Comparison of ENCODE assay signal across 8 cellular contexts in genomic region chr6:125776107-125776826, GRCh38. TPM values are rescaled to one million over a fixed set of nuclear protein-coding genes. Genes with fewer than 3 reads are reported as not detected.
DNase-seq lines count a peak whose midpoint lies in the region; FAIRE-seq and TF ChIP-seq lines count a peak whose summit lies in the region.
"Not testable (repeated sequence)": the region's sequence is repeated elsewhere in the genome, so short reads cannot be mapped to it uniquely, and the experiment has no call there.
"Had no signal": no experiment of that assay in that cellular context is flagged by ENCODE, and none has a peak within 500 bp of the region (broad histone marks: within the 10 kb centered on the region; RNA-seq: fewer than 3 reads in every experiment).

No MANE protein-coding gene starts in this region.

- peak; percentile 38 for FAIRE-seq in HTR-8/SVneo (lab: Jason Lieb, UNC)

- H3K79me1 ChIP-seq in mesenchymal stem cell (replicated peaks; ENCODE audit: low read length, poor library complexity, severe bottlenecking): not testable (repeated sequence)

- H3K23ac ChIP-seq in mesenchymal stem cell (ENCODE audit: low read length in 2 of 2): not testable (repeated sequence)

- H2BK12ac ChIP-seq in mesenchymal stem cell (ENCODE audit: low read length in 2 of 2): not testable (repeated sequence)

- not testable (repeated sequence) for H2BK15ac ChIP-seq in mesenchymal stem cell (ENCODE audit: low read depth, poor library complexity, severe bottlenecking)

- peak overlapping the region; percentile 12 for H3K27ac Mint-ChIP-seq in Caco-2 (ENCODE audit: unreplicated experiment)
- peak overlapping the region; percentile 95 for H3K27ac Mint-ChIP-seq in glutamatergic neuron (ENCODE audit: unreplicated experiment)
- not testable (repeated sequence) for H3K27ac Mint-ChIP-seq in neural progenitor cell, type B pancreatic cell

- H3K4me1 ChIP-seq in Caco-2: peaks cover 10% of the 10 kb centered on the region
- H3K4me1 ChIP-seq in mesenchymal stem cell (ENCODE audit: control insufficient read depth, insufficient read depth, low read depth, low read length); neural progenitor cell: not testable (repeated sequence)

- H2AFZ ChIP-seq in mesenchymal stem cell (ENCODE audit: low read depth, low read length): not testable (repeated sequence)
- H2AFZ ChIP-seq in neural progenitor cell (replicated peaks): peak overlapping the region; percentile 68

- H3K4ac ChIP-seq in mesenchymal stem cell (ENCODE audit: low read depth in 1 of 2, low read length in 2 of 2): not testable (repeated sequence)

- not testable (repeated sequence) for H4K8ac ChIP-seq in mesenchymal stem cell (ENCODE audit: low read length)

- H3K79me2 ChIP-seq in neural progenitor cell (ENCODE audit: low read depth): not testable (repeated sequence)

- H3K4me3 ChIP-seq in Caco-2 (ENCODE audit: low read depth, low read length); mesenchymal stem cell (ENCODE audit: insufficient read depth in 1 of 2, low read depth in 1 of 2, low read length in 2 of 2); neural progenitor cell: not testable (repeated sequence)
- H3K4me3 ChIP-seq in WERI-Rb-1 (ENCODE audit: low read depth, low read length): peak overlapping the region; percentile 12; the same call in 1 of the 2 replicates

- not testable (repeated sequence) for TF ChIP-seq CTCF in Caco-2 (IDR thresholded peaks at IDR 0.05; ENCODE audit: insufficient read depth in 1 of 2, low read depth in 1 of 2, low read length in 1 of 2, severe bottlenecking in 1 of 2, unreplicated experiment in 1 of 2); WERI-Rb-1 (IDR thresholded peaks at IDR 0.05; ENCODE audit: low read depth, low read length); glutamatergic neuron (IDR thresholded peaks at IDR 0.05; ENCODE audit: partially characterized antibody, unreplicated experiment); neural progenitor cell (IDR thresholded peaks at IDR 0.05); type B pancreatic cell (conservative IDR thresholded peaks at IDR 0.05)

- CTCF ChIA-PET in Caco-2 (lab: Charles Lee): not testable (repeated sequence)

- H3K27me3 ChIP-seq in Caco-2 (replicated peaks; ENCODE audit: control insufficient read depth, insufficient read depth, low read length); WERI-Rb-1 (ENCODE audit: insufficient read depth, low read depth, severe bottlenecking); mesenchymal stem cell (ENCODE audit: control insufficient read depth in 1 of 2, insufficient read depth in 1 of 2, low read length in 2 of 2); neural progenitor cell: not testable (repeated sequence)

- H3F3A ChIP-seq in neural progenitor cell (ENCODE audit: low read depth): not testable (repeated sequence)

- POLR2A ChIA-PET in Caco-2 (lab: Charles Lee): not testable (repeated sequence)

- H3K4me3 Mint-ChIP-seq in Caco-2 (ENCODE audit: unreplicated experiment) (peak overlapping the region; percentile 10), glutamatergic neuron (ENCODE audit: unreplicated experiment) (peak overlapping the region; percentile 74), type B pancreatic cell (peak overlapping the region; percentile 47)
- not testable (repeated sequence) for H3K4me3 Mint-ChIP-seq in neural progenitor cell

- H3K4me1 Mint-ChIP-seq in Caco-2 (ENCODE audit: low read depth, unreplicated experiment): peaks cover 14% of the 10 kb centered on the region
- H3K4me1 Mint-ChIP-seq in glutamatergic neuron (ENCODE audit: low read depth, unreplicated experiment): not testable (repeated sequence)
- peaks cover 14% of the 10 kb centered on the region for H3K4me1 Mint-ChIP-seq in neural progenitor cell
- H3K4me1 Mint-ChIP-seq in type B pancreatic cell (ENCODE audit: unreplicated experiment): peaks cover 13% of the 10 kb centered on the region

- DNase-seq in Caco-2; HTR-8/SVneo (ENCODE audit: insufficient read length, low spot score); glutamatergic neuron; mesenchymal stem cell; neural progenitor cell (ENCODE audit: low spot score); type B pancreatic cell (ENCODE audit: extremely low spot score, unreplicated experiment): not testable (repeated sequence)
- peak; percentile 33 for DNase-seq in WERI-Rb-1

- H3K36me3 Mint-ChIP-seq in Caco-2 (ENCODE audit: insufficient read depth, unreplicated experiment); glutamatergic neuron (ENCODE audit: unreplicated experiment); neural progenitor cell; type B pancreatic cell: not testable (repeated sequence)

- H3K9me3 Mint-ChIP-seq in Caco-2 (ENCODE audit: unreplicated experiment): peaks cover 17% of the 10 kb centered on the region
- H3K9me3 Mint-ChIP-seq in glutamatergic neuron (ENCODE audit: unreplicated experiment); neural progenitor cell; type B pancreatic cell: not testable (repeated sequence)

- not testable (repeated sequence) for H3K27me3 Mint-ChIP-seq in Caco-2 (ENCODE audit: insufficient read depth, unreplicated experiment); glutamatergic neuron (ENCODE audit: unreplicated experiment); neural progenitor cell (ENCODE audit: insufficient read depth, low read depth); type B pancreatic cell

- not testable (repeated sequence) for H3K14ac ChIP-seq in mesenchymal stem cell (ENCODE audit: low read length in 2 of 2)

- peak overlapping the region; percentile 65 for H3K4me2 ChIP-seq in mesenchymal stem cell (ENCODE audit: low read length, poor library complexity, severe bottlenecking)
- not testable (repeated sequence) for H3K4me2 ChIP-seq in neural progenitor cell

- H3K9me3 ChIP-seq in Caco-2; WERI-Rb-1 (ENCODE audit: severe bottlenecking); mesenchymal stem cell (ENCODE audit: control insufficient read depth, low read length); neural progenitor cell (ENCODE audit: low read depth): not testable (repeated sequence)

- H3K18ac ChIP-seq in mesenchymal stem cell (ENCODE audit: low read depth in 1 of 2, low read length in 2 of 2): not testable (repeated sequence)

- not testable (repeated sequence) for BruUV-seq in Caco-2 (replicated peaks; lab: Mats Ljungman, UMichigan)

- WGBS in mesenchymal stem cell: 74% methylated on average over 11 of the region's 14 CpGs

- H2BK120ac ChIP-seq in mesenchymal stem cell (ENCODE audit: low read depth, low read length): not testable (repeated sequence)

- H3K9ac ChIP-seq in mesenchymal stem cell (ENCODE audit: low read length); neural progenitor cell: not testable (repeated sequence)

- not testable (repeated sequence) for H4K20me1 ChIP-seq in neural progenitor cell (ENCODE audit: low read depth)

- not testable (repeated sequence) for H3K27ac ChIP-seq in WERI-Rb-1; mesenchymal stem cell (ENCODE audit: low read length, poor library complexity, severe bottlenecking); neural progenitor cell

- H3K36me3 ChIP-seq in Caco-2 (ENCODE audit: control insufficient read depth, insufficient read depth, low read length); WERI-Rb-1; mesenchymal stem cell (ENCODE audit: control insufficient read depth in 1 of 2, insufficient read depth in 2 of 2, low read depth in 1 of 2, low read length in 2 of 2); neural progenitor cell: not testable (repeated sequence)

- not testable (repeated sequence) for H4K91ac ChIP-seq in mesenchymal stem cell (ENCODE audit: low read length)

- H2BK5ac ChIP-seq in mesenchymal stem cell (ENCODE audit: low read depth, low read length, poor library complexity, severe bottlenecking): not testable (repeated sequence)

- intact Hi-C loops in Caco-2 (cut with micrococcal nuclease; ENCODE audit: unreplicated experiment): not testable (repeated sequence)

- H2AK5ac ChIP-seq in mesenchymal stem cell (ENCODE audit: low read length, severe bottlenecking): not testable (repeated sequence)

RNA-seq across cellular contexts. Expression of gene NCOA7, which starts 14.5 kb away (rescaled TPM):
- total RNA-seq in Caco-2 (2022): 62.0 and 67.9 TPM in 2 replicates
- total RNA-seq in glutamatergic neuron (ENCODE audit: unreplicated experiment): 23.5 TPM
- 22.8 TPM for polyA plus RNA-seq in mesenchymal stem cell (2013, experiment 1 of 2)
- 21.7 TPM for polyA plus RNA-seq in mesenchymal stem cell (2013, experiment 2 of 2)
- 2.8 and 7.7 TPM in 2 replicates for total RNA-seq in neural progenitor cell (ENCODE audit: low replicate concordance)
- total RNA-seq in type B pancreatic cell (ENCODE audit: low replicate concordance): 29.9 and 54.0 TPM in 2 replicates

RNA-seq across cellular contexts. Expression of gene HEY2, which starts 26.8 kb away (rescaled TPM):
- total RNA-seq in Caco-2 (2022) (0.12 TPM in 1 of 2 replicates, not detected in the other), glutamatergic neuron (ENCODE audit: unreplicated experiment) (2.1 TPM), neural progenitor cell (ENCODE audit: low replicate concordance) (0.74 and 1.1 TPM in 2 replicates), type B pancreatic cell (ENCODE audit: low replicate concordance) (10.0 and 11.3 TPM in 2 replicates)
- polyA plus RNA-seq in mesenchymal stem cell (2013, experiment 1 of 2): 0.29 TPM
- 0.25 TPM for polyA plus RNA-seq in mesenchymal stem cell (2013, experiment 2 of 2)
- polyA plus RNA-seq: BJ had no signal
